ENCODE assay signal across 34 cellular contexts in the genomic region with DNA sequence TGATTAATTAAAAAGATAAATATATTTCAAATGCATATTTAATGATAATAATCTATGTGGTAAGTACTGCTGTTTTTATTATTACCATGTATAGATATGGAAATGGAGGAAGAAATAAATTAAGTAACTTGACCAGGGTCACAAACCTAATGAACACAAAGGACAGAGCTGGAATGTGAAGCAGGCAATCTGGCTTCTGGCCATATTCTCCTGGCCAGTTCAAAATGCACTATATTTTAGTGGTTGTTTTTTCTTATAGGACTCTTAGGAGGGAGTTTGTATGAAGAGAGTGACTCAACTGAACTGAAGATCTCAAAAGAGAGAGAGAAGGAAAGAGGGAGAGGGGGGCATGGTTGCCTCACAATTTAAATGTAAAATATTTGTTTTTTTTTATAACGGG.
"Had no signal": no experiment of that assay in that cellular context is flagged by ENCODE, and none has a peak within 500 bp of the region (broad histone marks: within the 10 kb centered on the region; RNA-seq: fewer than 3 reads in every experiment).

No MANE protein-coding gene starts in this region.

- H3K27ac Mint-ChIP-seq: activated naive CD4-positive, alpha-beta T cell treated with anti-CD3 and anti-CD28 coated beads for 36 hours; activated naive CD8-positive, alpha-beta T cell treated with anti-CD3 and anti-CD28 coated beads for 36 hours; activated T-helper 1 cell treated with anti-CD3 and anti-CD28 coated beads, Interleukin-12 subunit alpha, Interleukin-12 subunit beta, Interleukin-2, Interleukin-4 antibody, amounts not matched to agents 30 ng/mL and 10 ng/mL and 1 ng/mL, durations not matched to agents 14 hours and 24 hours and 36 hours; naive thymus-derived CD4-positive, alpha-beta T cell; stimulated activated naive B cell treated with anti-CD40 and anti-IgM and Interleukin-4, amounts not matched to agents 10 μg/mL and 1 μg/mL and 100 μg/mL, for 72 hours; T-helper 1 cell treated with Interleukin-12 subunit alpha and Interleukin-12 subunit beta and Interleukin-4 antibody, amounts not matched to agents 30 μg/mL and 1 μg/mL, for 36 hours had no signal

- H3K4me3 ChIP-seq: adrenal gland, ascending aorta, breast epithelium, colonic mucosa, esophagus squamous epithelium, sigmoid colon, stomach, tibial artery, upper lobe of right lung had no signal

- DNase-seq: activated CD4-positive, alpha-beta T cell treated with anti-CD3 and anti-CD28 coated beads for 48 hours; activated CD4-positive, alpha-beta T cell treated with anti-CD3 and anti-CD28 coated beads, Interleukin-2, amount 50 U/mL, for 48 hours; activated CD8-positive, alpha-beta memory T cell treated with anti-CD3 and anti-CD28 coated beads for 24 hours; activated effector memory CD4-positive, alpha-beta T cell treated with anti-CD3 and anti-CD28 coated beads, Interleukin-2, amount 50 U/mL, for 16 hours; activated naive CD4-positive, alpha-beta T cell treated with anti-CD3 and anti-CD28 coated beads for 36 hours; activated naive CD8-positive, alpha-beta T cell treated with anti-CD3 and anti-CD28 coated beads for 36 hours; activated T-cell treated with anti-CD3 and anti-CD28 coated beads, Interleukin-2, amount 50 U/mL, for 1 hour; adrenal gland; colonic mucosa; effector CD8-positive, alpha-beta T cell; esophagus squamous epithelium; glutamatergic neuron; left cardiac atrium; mammary epithelial cell; midbrain; naive thymus-derived CD4-positive, alpha-beta T cell; occipital lobe; sigmoid colon; stimulated activated CD4-positive, alpha-beta T cell treated with anti-CD3 and anti-CD28 coated beads, Interleukin-15, amount 100 ng/mL, for 24 hours; stimulated activated CD4-positive, alpha-beta T cell treated with anti-CD3 and anti-CD28 coated beads, Interleukin-2, amount 100 ng/mL, for 24 hours; stimulated activated naive B cell treated with anti-CD40 and anti-IgM and Interleukin-4, amounts not matched to agents 10 μg/mL and 1 μg/mL and 100 μg/mL, for 72 hours; stomach; SW 1271; T-helper 9 cell; tibial artery; upper lobe of right lung had no signal

- H3K36me3 Mint-ChIP-seq: activated naive CD8-positive, alpha-beta T cell treated with anti-CD3 and anti-CD28 coated beads for 36 hours; naive thymus-derived CD4-positive, alpha-beta T cell; stimulated activated naive B cell treated with anti-CD40 and anti-IgM and Interleukin-4, amounts not matched to agents 10 μg/mL and 1 μg/mL and 100 μg/mL, for 72 hours had no signal

- H3K4me1 Mint-ChIP-seq: activated naive CD8-positive, alpha-beta T cell treated with anti-CD3 and anti-CD28 coated beads for 36 hours; central memory CD8-positive, alpha-beta T cell; naive thymus-derived CD4-positive, alpha-beta T cell; neural crest cell; stimulated activated naive B cell treated with anti-CD40 and anti-IgM and Interleukin-4, amounts not matched to agents 10 μg/mL and 1 μg/mL and 100 μg/mL, for 72 hours had no signal

- H3K27me3 ChIP-seq: adrenal gland, ascending aorta, breast epithelium, colonic mucosa, esophagus squamous epithelium, sigmoid colon, stomach, tibial artery, upper lobe of right lung had no signal

- H3K27ac ChIP-seq: adrenal gland, ascending aorta, breast epithelium, colonic mucosa, epithelial cell of prostate, esophagus squamous epithelium, sigmoid colon, stomach, tibial artery, upper lobe of right lung, VCaP had no signal

- H3K4me3 Mint-ChIP-seq: activated naive CD4-positive, alpha-beta T cell treated with anti-CD3 and anti-CD28 coated beads for 36 hours; activated naive CD8-positive, alpha-beta T cell treated with anti-CD3 and anti-CD28 coated beads for 36 hours; activated T-helper 1 cell treated with anti-CD3 and anti-CD28 coated beads, Interleukin-12 subunit alpha, Interleukin-12 subunit beta, Interleukin-2, Interleukin-4 antibody, amounts not matched to agents 30 ng/mL and 10 ng/mL and 1 ng/mL, durations not matched to agents 14 hours and 24 hours and 36 hours; central memory CD8-positive, alpha-beta T cell; naive thymus-derived CD4-positive, alpha-beta T cell; neural crest cell; stimulated activated naive B cell treated with anti-CD40 and anti-IgM and Interleukin-4, amounts not matched to agents 10 μg/mL and 1 μg/mL and 100 μg/mL, for 72 hours; T-helper 1 cell treated with Interleukin-12 subunit alpha and Interleukin-12 subunit beta and Interleukin-4 antibody, amounts not matched to agents 30 μg/mL and 1 μg/mL, for 36 hours had no signal

- H3K9me3 ChIP-seq: adrenal gland, colonic mucosa, esophagus squamous epithelium, upper lobe of right lung had no signal

- H3K36me3 ChIP-seq: adrenal gland, ascending aorta, breast epithelium, colonic mucosa, esophagus squamous epithelium, sigmoid colon, stomach, tibial artery, upper lobe of right lung had no signal

- H3K27me3 Mint-ChIP-seq: activated naive CD8-positive, alpha-beta T cell treated with anti-CD3 and anti-CD28 coated beads for 36 hours; central memory CD8-positive, alpha-beta T cell; naive thymus-derived CD4-positive, alpha-beta T cell; stimulated activated naive B cell treated with anti-CD40 and anti-IgM and Interleukin-4, amounts not matched to agents 10 μg/mL and 1 μg/mL and 100 μg/mL, for 72 hours had no signal

- H3K4me1 ChIP-seq: adrenal gland, ascending aorta, breast epithelium, colonic mucosa, esophagus squamous epithelium, sigmoid colon, stomach, tibial artery, upper lobe of right lung had no signal
